ENCODE assay signal across 17 cellular contexts in genomic region chr11:31764766-31765165, GRCh38. TPM values are rescaled to one million over a fixed set of nuclear protein-coding genes. Genes with fewer than 3 reads are reported as not detected.
DNase-seq lines count a peak whose midpoint lies in the region; TF ChIP-seq lines count a peak whose summit lies in the region.
"Had no signal": no experiment of that assay in that cellular context is flagged by ENCODE, and none has a peak within 500 bp of the region (broad histone marks: within the 10 kb centered on the region; RNA-seq: fewer than 3 reads in every experiment).

No MANE protein-coding gene starts in this region.

- intact Hi-C loops in activated CD4-positive, alpha-beta memory T cell treated with anti-CD3 and anti-CD28 coated beads for 36 hours (cut with micrococcal nuclease): no loop called here

- no peak for TF ChIP-seq CTCF in mesothelial cell of epicardium (IDR thresholded peaks at IDR 0.05; ENCODE audit: unreplicated experiment)

- POLR2A ChIA-PET in activated CD4-positive, alpha-beta memory T cell treated with anti-CD3 and anti-CD28 coated beads for 36 hours (lab: Charles Lee): no interaction called here

- CTCF ChIA-PET in activated CD4-positive, alpha-beta memory T cell treated with anti-CD3 and anti-CD28 coated beads for 36 hours (lab: Charles Lee): no interaction called here

- H3K27ac Mint-ChIP-seq in mesothelial cell of epicardium: no peak overlapping the region
- no peak overlapping the region for H3K27ac Mint-ChIP-seq in activated CD4-positive, alpha-beta memory T cell treated with anti-CD3 and anti-CD28 coated beads for 36 hours
- H3K27ac Mint-ChIP-seq: CD4-positive, CD25-positive, alpha-beta regulatory T cell; T-helper 1 cell treated with Interleukin-12 subunit alpha and Interleukin-12 subunit beta and Interleukin-4 antibody, amounts not matched to agents 30 μg/mL and 1 μg/mL, for 36 hours had no signal

- no peaks in the 10 kb centered on the region for H3K36me3 Mint-ChIP-seq in mesothelial cell of epicardium
- no peaks in the 10 kb centered on the region for H3K36me3 Mint-ChIP-seq in activated CD4-positive, alpha-beta memory T cell treated with anti-CD3 and anti-CD28 coated beads for 36 hours

- no peak overlapping the region for H3K4me3 Mint-ChIP-seq in mesothelial cell of epicardium
- no peak overlapping the region for H3K4me3 Mint-ChIP-seq in activated CD4-positive, alpha-beta memory T cell treated with anti-CD3 and anti-CD28 coated beads for 36 hours
- H3K4me3 Mint-ChIP-seq: CD4-positive, CD25-positive, alpha-beta regulatory T cell; T-helper 1 cell treated with Interleukin-12 subunit alpha and Interleukin-12 subunit beta and Interleukin-4 antibody, amounts not matched to agents 30 μg/mL and 1 μg/mL, for 36 hours had no signal

- no peaks in the 10 kb centered on the region for H3K9me3 Mint-ChIP-seq in mesothelial cell of epicardium
- no peaks in the 10 kb centered on the region for H3K9me3 Mint-ChIP-seq in activated CD4-positive, alpha-beta memory T cell treated with anti-CD3 and anti-CD28 coated beads for 36 hours
- H3K9me3 Mint-ChIP-seq: CD4-positive, CD25-positive, alpha-beta regulatory T cell; T-helper 1 cell treated with Interleukin-12 subunit alpha and Interleukin-12 subunit beta and Interleukin-4 antibody, amounts not matched to agents 30 μg/mL and 1 μg/mL, for 36 hours had no signal

- H3K4me1 Mint-ChIP-seq in mesothelial cell of epicardium: no peaks in the 10 kb centered on the region
- H3K4me1 Mint-ChIP-seq in activated CD4-positive, alpha-beta memory T cell treated with anti-CD3 and anti-CD28 coated beads for 36 hours (ENCODE audit: low read depth): no peaks in the 10 kb centered on the region
- H3K4me1 Mint-ChIP-seq: CD4-positive, CD25-positive, alpha-beta regulatory T cell had no signal

- H3K27ac ChIP-seq in cingulate gyrus (ENCODE audit: low read depth, low read length): peak overlapping the region; percentile 67
- H3K27ac ChIP-seq: Peyer's patch had no signal

- DNase-seq in D341Med (ENCODE audit: low spot score) (peak; percentile 67), NCI-H1417 (lab: John Stamatoyannopoulos, UW) (peak in 2 of 3 experiments; percentile 39 to 79), NCI-H524 (lab: John Stamatoyannopoulos, UW) (peak; percentile 53 to 57), RKO (ENCODE audit: low spot score) (no peak), NCI-H2107 treated with DMSO at 0.1 percent for 48 hours (lab: John Stamatoyannopoulos, UW; ENCODE audit: unreplicated experiment) (no peak), mesothelial cell of epicardium (ENCODE audit: low spot score in 2 of 2, unreplicated experiment in 2 of 2) (no peak)
- DNase-seq in activated CD4-positive, alpha-beta memory T cell treated with anti-CD3 and anti-CD28 coated beads for 36 hours: no peak
- DNase-seq: ACHN; CD4-positive, CD25-positive, alpha-beta regulatory T cell; MM.1S; NCI-H1436 treated with DMSO at 0.1 percent for 48 hours; NCI-H2081 treated with DMSO at 0.1 percent for 48 hours; NCI-H526; Peyer's patch; SHP77 treated with DMSO at 0.1 percent for 48 hours had no signal

- no peaks in the 10 kb centered on the region for H3K27me3 Mint-ChIP-seq in mesothelial cell of epicardium (ENCODE audit: low read depth)
- H3K27me3 Mint-ChIP-seq in activated CD4-positive, alpha-beta memory T cell treated with anti-CD3 and anti-CD28 coated beads for 36 hours: no peaks in the 10 kb centered on the region
- H3K27me3 Mint-ChIP-seq: CD4-positive, CD25-positive, alpha-beta regulatory T cell had no signal

RNA-seq across cellular contexts. Expression of gene PAX6, which starts 46.4 kb away (rescaled TPM):
- not detected in 3 replicates for total RNA-seq in mesothelial cell of epicardium
- total RNA-seq in activated CD4-positive, alpha-beta memory T cell treated with anti-CD3 and anti-CD28 coated beads for 36 hours: not detected
- total RNA-seq: CD4-positive, CD25-positive, alpha-beta regulatory T cell had no signal

Comparison
In these comparisons a context has a peak if more than half of its experiments do, and no peak if none do; other contexts are left out.
1. DNase-seq: peak in D341Med (single experiment), NCI-H1417 (2 of 3) and NCI-H524 (2 of 2); none in RKO (single experiment), NCI-H2107 treated with DMSO at 0.1 percent for 48 hours (single experiment), mesothelial cell of epicardium (0 of 2) and activated CD4-positive, alpha-beta memory T cell treated with anti-CD3 and anti-CD28 coated beads for 36 hours (single experiment).